ENCODE assay signal across 1 cellular context in the genomic region with DNA sequence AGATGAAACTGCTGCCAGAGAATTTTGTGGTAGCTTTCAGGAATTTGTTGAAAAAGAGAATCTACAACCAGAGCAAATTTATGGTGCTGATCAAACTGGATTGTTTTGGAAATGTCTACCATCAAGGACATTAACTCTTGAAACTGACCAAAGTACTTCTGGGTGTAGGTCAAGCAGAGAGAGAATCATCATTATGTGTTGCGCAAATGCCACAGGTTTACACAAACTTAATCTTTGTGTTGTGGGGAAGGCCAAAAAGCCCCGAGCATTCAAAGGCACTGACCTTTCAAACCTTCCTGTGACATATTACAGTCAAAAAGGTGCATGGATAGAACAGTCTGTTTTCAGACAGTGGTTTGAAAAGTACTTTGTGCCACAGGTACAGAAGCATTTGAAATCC.
TF ChIP-seq lines count a peak whose summit lies in the region.

No MANE protein-coding gene starts in this region.

TF ChIP-seq in HepG2, 621 proteins besides CTCF, POLR2A, EP300 and RAD21 (continued from another document and continues in another):
- peak; percentile 36; the same call in 1 of the 2 replicates for TF ChIP-seq ZNF710 (CRISPR knock-in tag; IDR thresholded peaks at IDR 0.05; ENCODE audit: borderline replicate concordance)
- TF ChIP-seq, protein P1, sequence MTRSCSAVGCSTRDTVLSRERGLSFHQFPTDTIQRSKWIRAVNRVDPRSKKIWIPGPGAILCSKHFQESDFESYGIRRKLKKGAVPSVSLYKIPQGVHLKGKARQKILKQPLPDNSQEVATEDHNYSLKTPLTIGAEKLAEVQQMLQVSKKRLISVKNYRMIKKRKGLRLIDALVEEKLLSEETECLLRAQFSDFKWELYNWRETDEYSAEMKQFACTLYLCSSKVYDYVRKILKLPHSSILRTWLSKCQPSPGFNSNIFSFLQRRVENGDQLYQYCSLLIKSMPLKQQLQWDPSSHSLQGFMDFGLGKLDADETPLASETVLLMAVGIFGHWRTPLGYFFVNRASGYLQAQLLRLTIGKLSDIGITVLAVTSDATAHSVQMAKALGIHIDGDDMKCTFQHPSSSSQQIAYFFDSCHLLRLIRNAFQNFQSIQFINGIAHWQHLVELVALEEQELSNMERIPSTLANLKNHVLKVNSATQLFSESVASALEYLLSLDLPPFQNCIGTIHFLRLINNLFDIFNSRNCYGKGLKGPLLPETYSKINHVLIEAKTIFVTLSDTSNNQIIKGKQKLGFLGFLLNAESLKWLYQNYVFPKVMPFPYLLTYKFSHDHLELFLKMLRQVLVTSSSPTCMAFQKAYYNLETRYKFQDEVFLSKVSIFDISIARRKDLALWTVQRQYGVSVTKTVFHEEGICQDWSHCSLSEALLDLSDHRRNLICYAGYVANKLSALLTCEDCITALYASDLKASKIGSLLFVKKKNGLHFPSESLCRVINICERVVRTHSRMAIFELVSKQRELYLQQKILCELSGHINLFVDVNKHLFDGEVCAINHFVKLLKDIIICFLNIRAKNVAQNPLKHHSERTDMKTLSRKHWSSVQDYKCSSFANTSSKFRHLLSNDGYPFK (CRISPR knock-in tag; IDR thresholded peaks at IDR 0.05; ENCODE audit: borderline replicate concordance), result no peak
- TF ChIP-seq ZFP82 (CRISPR knock-in tag; IDR thresholded peaks at IDR 0.05; ENCODE audit: borderline replicate concordance), result 0 out of 2 replicates have a peak, but pooled peaks have one; percentile 43
- 0 out of 2 replicates have a peak, but pooled peaks have one; percentile 33 for TF ChIP-seq ZNF264 (CRISPR knock-in tag; IDR thresholded peaks at IDR 0.05)
- peak; percentile 75; the same call in 1 of the 2 replicates for TF ChIP-seq HMG20A (CRISPR knock-in tag; IDR thresholded peaks at IDR 0.05; ENCODE audit: borderline replicate concordance)
- TF ChIP-seq, protein P2, sequence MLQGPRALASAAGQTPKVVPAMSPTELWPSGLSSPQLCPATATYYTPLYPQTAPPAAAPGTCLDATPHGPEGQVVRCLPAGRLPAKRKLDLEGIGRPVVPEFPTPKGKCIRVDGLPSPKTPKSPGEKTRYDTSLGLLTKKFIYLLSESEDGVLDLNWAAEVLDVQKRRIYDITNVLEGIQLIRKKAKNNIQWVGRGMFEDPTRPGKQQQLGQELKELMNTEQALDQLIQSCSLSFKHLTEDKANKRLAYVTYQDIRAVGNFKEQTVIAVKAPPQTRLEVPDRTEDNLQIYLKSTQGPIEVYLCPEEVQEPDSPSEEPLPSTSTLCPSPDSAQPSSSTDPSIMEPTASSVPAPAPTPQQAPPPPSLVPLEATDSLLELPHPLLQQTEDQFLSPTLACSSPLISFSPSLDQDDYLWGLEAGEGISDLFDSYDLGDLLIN (CRISPR knock-in tag; IDR thresholded peaks at IDR 0.05; ENCODE audit: borderline replicate concordance), result no peak
- TF ChIP-seq ZNF616 (CRISPR knock-in tag; IDR thresholded peaks at IDR 0.05; ENCODE audit: low read depth), result no peak
- TF ChIP-seq SMAD9 (CRISPR knock-in tag; IDR thresholded peaks at IDR 0.05), result no peak
- no peak for TF ChIP-seq ATF7 (IDR thresholded peaks at IDR 0.05)
- no peak for TF ChIP-seq ATF7 (CRISPR knock-in tag; IDR thresholded peaks at IDR 0.05)
- TF ChIP-seq, protein P3, sequence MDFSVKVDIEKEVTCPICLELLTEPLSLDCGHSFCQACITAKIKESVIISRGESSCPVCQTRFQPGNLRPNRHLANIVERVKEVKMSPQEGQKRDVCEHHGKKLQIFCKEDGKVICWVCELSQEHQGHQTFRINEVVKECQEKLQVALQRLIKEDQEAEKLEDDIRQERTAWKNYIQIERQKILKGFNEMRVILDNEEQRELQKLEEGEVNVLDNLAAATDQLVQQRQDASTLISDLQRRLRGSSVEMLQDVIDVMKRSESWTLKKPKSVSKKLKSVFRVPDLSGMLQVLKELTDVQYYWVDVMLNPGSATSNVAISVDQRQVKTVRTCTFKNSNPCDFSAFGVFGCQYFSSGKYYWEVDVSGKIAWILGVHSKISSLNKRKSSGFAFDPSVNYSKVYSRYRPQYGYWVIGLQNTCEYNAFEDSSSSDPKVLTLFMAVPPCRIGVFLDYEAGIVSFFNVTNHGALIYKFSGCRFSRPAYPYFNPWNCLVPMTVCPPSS (IDR thresholded peaks at IDR 0.05), result no peak
- TF ChIP-seq ARID5B (CRISPR knock-in tag; IDR thresholded peaks at IDR 0.05), result peak; percentile 90
- TF ChIP-seq NCOR1 (IDR thresholded peaks at IDR 0.05; ENCODE audit: borderline replicate concordance, low read length), result peak; percentile 72; the same call in 1 of the 2 replicates
- TF ChIP-seq STAT5B (CRISPR knock-in tag; IDR thresholded peaks at IDR 0.05), result no peak
- TF ChIP-seq ARNTL (CRISPR knock-in tag; IDR thresholded peaks at IDR 0.05), result no peak
- TF ChIP-seq PCBP2 (optimal IDR thresholded peaks at IDR 0.05; ENCODE audit: low read depth, low read length, poor library complexity, severe bottlenecking), result no peak
- no peak for TF ChIP-seq ZBTB10 (CRISPR knock-in tag; IDR thresholded peaks at IDR 0.05; ENCODE audit: borderline replicate concordance)
- no peak for TF ChIP-seq GABPA (IDR thresholded peaks at IDR 0.05; ENCODE audit: low read depth, low read length)
- no peak for TF ChIP-seq GABPA (CRISPR knock-in tag; IDR thresholded peaks at IDR 0.05; ENCODE audit: low read depth)
- no peak for TF ChIP-seq ZNF704 (CRISPR knock-in tag; IDR thresholded peaks at IDR 0.05; ENCODE audit: borderline replicate concordance)
- TF ChIP-seq CENPBD1 (CRISPR knock-in tag; IDR thresholded peaks at IDR 0.05; ENCODE audit: borderline replicate concordance, low read depth), result no peak
- no peak for TF ChIP-seq ZNF296 (CRISPR knock-in tag; conservative IDR thresholded peaks at IDR 0.05)
- no peak for TF ChIP-seq ZNF468 (CRISPR knock-in tag; IDR thresholded peaks at IDR 0.05)
- no peak for TF ChIP-seq CBFB (CRISPR knock-in tag; IDR thresholded peaks at IDR 0.05)
- no peak for TF ChIP-seq GABPB1 (CRISPR knock-in tag; IDR thresholded peaks at IDR 0.05)
- TF ChIP-seq POGK (CRISPR knock-in tag; conservative IDR thresholded peaks at IDR 0.05), result no peak; the same call in 1 of the 2 replicates
- TF ChIP-seq, protein P4, sequence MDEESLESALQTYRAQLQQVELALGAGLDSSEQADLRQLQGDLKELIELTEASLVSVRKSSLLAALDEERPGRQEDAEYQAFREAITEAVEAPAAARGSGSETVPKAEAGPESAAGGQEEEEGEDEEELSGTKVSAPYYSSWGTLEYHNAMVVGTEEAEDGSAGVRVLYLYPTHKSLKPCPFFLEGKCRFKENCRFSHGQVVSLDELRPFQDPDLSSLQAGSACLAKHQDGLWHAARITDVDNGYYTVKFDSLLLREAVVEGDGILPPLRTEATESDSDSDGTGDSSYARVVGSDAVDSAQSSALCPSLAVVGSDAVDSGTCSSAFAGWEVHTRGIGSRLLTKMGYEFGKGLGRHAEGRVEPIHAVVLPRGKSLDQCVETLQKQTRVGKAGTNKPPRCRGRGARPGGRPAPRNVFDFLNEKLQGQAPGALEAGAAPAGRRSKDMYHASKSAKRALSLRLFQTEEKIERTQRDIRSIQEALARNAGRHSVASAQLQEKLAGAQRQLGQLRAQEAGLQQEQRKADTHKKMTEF (CRISPR knock-in tag; IDR thresholded peaks at IDR 0.05), result 0 out of 2 replicates have a peak, but pooled peaks have one; percentile 35
- TF ChIP-seq ZNF749 (CRISPR knock-in tag; IDR thresholded peaks at IDR 0.05; ENCODE audit: borderline replicate concordance), result no peak
- no peak for TF ChIP-seq ZNF678 (CRISPR knock-in tag; IDR thresholded peaks at IDR 0.05)
- TF ChIP-seq ZSCAN21 (CRISPR knock-in tag; IDR thresholded peaks at IDR 0.05; ENCODE audit: borderline replicate concordance), result no peak
- TF ChIP-seq ZNF549 (CRISPR knock-in tag; IDR thresholded peaks at IDR 0.05), result no peak; the same call in 1 of the 2 replicates
- TF ChIP-seq ZNF101 (CRISPR knock-in tag; IDR thresholded peaks at IDR 0.05; ENCODE audit: borderline replicate concordance, low read depth), result no peak
- no peak for TF ChIP-seq HOXA9 (CRISPR knock-in tag; IDR thresholded peaks at IDR 0.05; ENCODE audit: borderline replicate concordance)
- no peak for TF ChIP-seq KDM1A (CRISPR knock-in tag; IDR thresholded peaks at IDR 0.05)
- TF ChIP-seq BCL6 (CRISPR knock-in tag; IDR thresholded peaks at IDR 0.05), result peak; percentile 95
- TF ChIP-seq TBP (CRISPR knock-in tag; IDR thresholded peaks at IDR 0.05), result no peak
- TF ChIP-seq HOXD1 (CRISPR knock-in tag; IDR thresholded peaks at IDR 0.05), result no peak
- no peak for TF ChIP-seq ZNF543 (CRISPR knock-in tag; IDR thresholded peaks at IDR 0.05)
- no peak for TF ChIP-seq KLF12 (CRISPR knock-in tag; IDR thresholded peaks at IDR 0.05; ENCODE audit: borderline replicate concordance)
- TF ChIP-seq TCF7L2 (IDR thresholded peaks at IDR 0.05; ENCODE audit: low read depth, low read length), result no peak
- TF ChIP-seq SATB2 (CRISPR knock-in tag; IDR thresholded peaks at IDR 0.05), result no peak
- no peak for TF ChIP-seq ZNF510 (CRISPR knock-in tag; IDR thresholded peaks at IDR 0.05; ENCODE audit: low read depth)
- no peak for TF ChIP-seq ZNF589 (CRISPR knock-in tag; conservative IDR thresholded peaks at IDR 0.05)
